Comparison of ENCODE assay signal across 8 cellular contexts in the genomic region with DNA sequence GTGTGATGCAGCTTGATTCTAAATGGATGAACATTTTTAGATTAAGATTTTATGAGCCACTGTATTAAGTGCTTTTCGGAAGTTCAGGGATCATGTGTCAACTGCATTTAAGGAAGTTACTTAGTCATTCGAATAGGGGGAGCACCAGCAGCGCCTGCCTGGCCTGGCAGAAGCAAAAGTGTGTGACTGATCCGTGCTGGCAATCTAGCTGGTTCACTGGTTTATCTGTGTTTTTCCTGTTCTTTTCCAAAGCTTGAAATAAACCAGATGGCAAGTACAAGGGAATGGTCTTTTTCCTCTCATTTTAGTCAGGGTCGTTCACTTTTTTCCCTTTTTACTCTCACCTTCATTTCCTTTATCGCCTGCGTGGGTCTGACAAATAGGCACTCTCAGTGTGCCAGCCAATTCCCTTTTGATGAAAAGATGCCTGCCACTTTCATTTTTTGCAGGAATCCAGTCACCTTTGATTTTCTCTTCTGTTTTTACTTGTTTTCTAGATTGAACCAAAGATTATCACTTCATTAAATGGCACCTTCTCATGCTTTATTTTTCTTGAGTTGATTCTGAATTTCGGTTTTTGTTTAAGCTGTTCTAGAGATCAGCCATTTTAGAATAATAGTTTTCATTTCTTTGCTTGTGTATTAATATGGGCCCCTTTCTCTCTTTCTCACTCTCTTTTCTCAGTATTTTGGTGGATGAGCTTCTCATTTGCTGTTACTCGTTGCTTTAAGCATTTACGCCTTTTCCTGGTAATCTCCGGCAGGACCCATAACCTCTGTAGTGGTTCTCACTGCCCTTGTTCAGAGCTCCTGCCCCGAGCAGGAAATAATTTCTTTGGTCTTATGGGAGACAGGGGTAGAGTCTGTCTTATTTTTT. TPM values are rescaled to one million over a fixed set of nuclear protein-coding genes. Genes with fewer than 3 reads are reported as not detected.
DNase-seq lines count a peak whose midpoint lies in the region; ATAC-seq and TF ChIP-seq lines count a peak whose summit lies in the region.

No MANE protein-coding gene starts in this region.

- no peaks in the 10 kb centered on the region for H3K9me3 ChIP-seq in T-helper 17 cell (ENCODE audit: control insufficient read depth, low read length, poor library complexity, severe bottlenecking)
- no peaks in the 10 kb centered on the region for H3K9me3 ChIP-seq in left lung

- H3K27me3 ChIP-seq in left lung = no peaks in the 10 kb centered on the region

- H3K27ac Mint-ChIP-seq in T-helper 17 cell = no peak overlapping the region

- peaks cover 23 to 79% of the 10 kb centered on the region in 2 donors for H3K4me1 ChIP-seq in left lung

- intact Hi-C loops in left lung (cut with DNase I) = no loop called here

- H3K27me3 Mint-ChIP-seq in T-helper 17 cell = no peaks in the 10 kb centered on the region

- peak; percentile 27 for DNase-seq in COR-L47 (lab: John Stamatoyannopoulos, UW)
- DNase-seq in HS-27A (ENCODE audit: low read depth) = peak; percentile 57
- DNase-seq in T-helper 17 cell = peak in 2 of 3 donors; percentile 17 to 23
- peak in 33 of 61 donors; percentile 18 to 82 (median 50) for DNase-seq in caudate nucleus (lab: John Stamatoyannopoulos, UW)
- DNase-seq in left lung = peak; percentile 82 to 89
- DNase-seq in stimulated activated CD8-positive, alpha-beta memory T cell treated with anti-CD3 and anti-CD28 coated beads, Interleukin-15, amount 100 ng/mL, for 48 hours (ENCODE audit: low read depth in 2 of 2) = peak; percentile 21 to 30
- no peak for DNase-seq in D341Med (ENCODE audit: low spot score)

- peak overlapping the region; percentile 1 to 85 for H3K4me3 ChIP-seq in left lung

- H3K4me1 Mint-ChIP-seq in T-helper 17 cell = peaks cover 45% of the 10 kb centered on the region

- no peak for ATAC-seq in T-helper 17 cell
- ATAC-seq in left lung = peak; percentile 26
- ATAC-seq in HG02642 (IDR thresholded peaks at IDR 0.05; ENCODE audit: poor library complexity, unreplicated experiment) = no peak

- peaks cover 6% of the 10 kb centered on the region for H3K36me3 Mint-ChIP-seq in T-helper 17 cell (ENCODE audit: low read depth)

- H3K4me3 Mint-ChIP-seq in T-helper 17 cell = no peak overlapping the region

- H3K27ac ChIP-seq in caudate nucleus (ENCODE audit: low read depth, low read length) (peak overlapping the region; percentile 90), left lung (peak overlapping the region; percentile 83 to 90)

- no peak for TF ChIP-seq CTCF in left lung (IDR thresholded peaks at IDR 0.05)

- H3K36me3 ChIP-seq in left lung = no peaks in the 10 kb centered on the region

RNA-seq across cellular contexts. Expression of gene ABHD2, which starts 2.8 kb away (rescaled TPM):
- total RNA-seq in T-helper 17 cell = 10 to 100 TPM; 55.6 to 58.2 TPM
- 100 to 1,000 TPM; 214 to 231 TPM for total RNA-seq in left lung
